In the genomic region with DNA sequence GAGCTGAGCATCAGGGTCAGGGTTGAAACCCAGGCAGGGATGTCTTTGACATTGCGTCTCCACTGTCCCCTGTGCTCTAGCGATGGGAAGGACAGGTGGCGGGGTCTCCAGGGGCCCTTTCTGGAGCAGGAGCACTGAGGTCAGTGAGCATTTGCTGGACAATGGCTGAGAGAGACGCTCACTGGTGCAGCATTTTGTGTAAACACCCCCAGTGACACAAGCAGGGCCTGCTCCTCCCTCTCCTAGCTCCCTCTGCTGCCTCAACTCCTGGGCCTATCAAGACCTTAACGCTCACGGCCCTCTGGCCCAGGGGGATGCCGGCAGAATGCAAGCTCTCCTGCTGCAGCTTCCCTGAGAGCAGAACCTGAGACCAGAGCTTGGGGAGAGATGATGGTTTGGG, we compare ENCODE assay signal across 23 cellular contexts. TPM values are rescaled to one million over a fixed set of nuclear protein-coding genes. Genes with fewer than 3 reads are reported as not detected.
A peak's percentile ranks its signal among the peaks of the same experiment; 100 is the strongest.
DNase-seq lines count a peak whose midpoint lies in the region; ATAC-seq lines count a peak whose summit lies in the region.
"Had no signal": no experiment of that assay in that cellular context is flagged by ENCODE, and none has a peak within 500 bp of the region (broad histone marks: within the 10 kb centered on the region; RNA-seq: fewer than 3 reads in every experiment).

No MANE protein-coding gene starts in this region.

- no peaks in the 10 kb centered on the region for H3K27me3 Mint-ChIP-seq in activated T-helper 17 cell treated with anti-CD3 and anti-CD28 coated beads, Interleukin-2, amount 50 U/mL, for 72 hours
- no peaks in the 10 kb centered on the region for H3K27me3 Mint-ChIP-seq in naive thymus-derived CD8-positive, alpha-beta T cell
- H3K27me3 Mint-ChIP-seq: CD8-positive, alpha-beta memory T cell had no signal

- H3K4me1 Mint-ChIP-seq in activated T-helper 17 cell treated with anti-CD3 and anti-CD28 coated beads, Interleukin-2, amount 50 U/mL, for 72 hours, result peaks cover 26% of the 10 kb centered on the region
- peaks cover 32 to 81% (median 64%) of the 10 kb centered on the region in 4 donors for H3K4me1 Mint-ChIP-seq in naive thymus-derived CD8-positive, alpha-beta T cell

- no peak overlapping the region for H3K4me3 Mint-ChIP-seq in activated T-helper 17 cell treated with anti-CD3 and anti-CD28 coated beads, Interleukin-2, amount 50 U/mL, for 72 hours
- peak overlapping the region in 2 of 10 donors; percentile 1 to 4 for H3K4me3 Mint-ChIP-seq in naive thymus-derived CD8-positive, alpha-beta T cell
- H3K4me3 Mint-ChIP-seq: CD8-positive, alpha-beta memory T cell; IgD-negative memory B cell had no signal

- no peak for ATAC-seq in activated T-helper 17 cell treated with anti-CD3 and anti-CD28 coated beads, Interleukin-2, amount 50 U/mL, for 72 hours (replicated peaks)
- ATAC-seq in naive thymus-derived CD8-positive, alpha-beta T cell, result no peak
- ATAC-seq in HG03432 (IDR thresholded peaks at IDR 0.05; ENCODE audit: unreplicated experiment), result no peak
- ATAC-seq: Right ventricle myocardium inferior had no signal

- POLR2A ChIA-PET in naive thymus-derived CD8-positive, alpha-beta T cell (lab: Charles Lee), result interaction anchor here (1.8 to 9.6 kb wide), 2 partner anchors 7 to 52 kb away, joined by 4 to 199 read pairs; a partner anchor contains a TSS

- H3K36me3 Mint-ChIP-seq in activated T-helper 17 cell treated with anti-CD3 and anti-CD28 coated beads, Interleukin-2, amount 50 U/mL, for 72 hours (ENCODE audit: low read depth), result no peaks in the 10 kb centered on the region
- no peaks in the 10 kb centered on the region for H3K36me3 Mint-ChIP-seq in naive thymus-derived CD8-positive, alpha-beta T cell
- H3K36me3 Mint-ChIP-seq: IgD-negative memory B cell had no signal

- H3K27ac Mint-ChIP-seq in activated T-helper 17 cell treated with anti-CD3 and anti-CD28 coated beads, Interleukin-2, amount 50 U/mL, for 72 hours, result peak overlapping the region; percentile 42
- H3K27ac Mint-ChIP-seq in naive thymus-derived CD8-positive, alpha-beta T cell, result peak overlapping the region in 9 of 10 donors; percentile 2 to 91 (median 66)
- H3K27ac Mint-ChIP-seq: IgD-negative memory B cell had no signal

- DNase-seq in NCI-H69 (lab: John Stamatoyannopoulos, UW), result peak; percentile 23
- no peak for DNase-seq in naive thymus-derived CD8-positive, alpha-beta T cell
- no peak for DNase-seq in DMS79 (lab: John Stamatoyannopoulos, UW)
- no peak for DNase-seq in HT-29 (ENCODE audit: low spot score)
- DNase-seq in nucleus accumbens (lab: John Stamatoyannopoulos, UW), result no peak
- DNase-seq: Calu3; CD8-positive, alpha-beta memory T cell; DMS153; GOT3; HCEC 1CT; Karpas-422; NCI-H1694; NCI-H2081 treated with DMSO at 0.1 percent for 48 hours; NCI-H446; OCI-M1 had no signal

- H3K9me3 Mint-ChIP-seq in activated T-helper 17 cell treated with anti-CD3 and anti-CD28 coated beads, Interleukin-2, amount 50 U/mL, for 72 hours, result no peaks in the 10 kb centered on the region
- H3K9me3 Mint-ChIP-seq in naive thymus-derived CD8-positive, alpha-beta T cell, result no peaks in the 10 kb centered on the region
- H3K9me3 Mint-ChIP-seq: CD8-positive, alpha-beta memory T cell; IgD-negative memory B cell had no signal

RNA-seq across cellular contexts. Expression of a gene that starts 17.4 kb away (rescaled TPM):
- under 1 TPM in 1 of 2 donors, not detected in 1; 0.21 TPM for total RNA-seq in activated T-helper 17 cell treated with anti-CD3 and anti-CD28 coated beads, Interleukin-2, amount 50 U/mL, for 72 hours
- total RNA-seq in naive thymus-derived CD8-positive, alpha-beta T cell, result under 1 TPM; 0.52 to 0.77 TPM
- polyA plus RNA-seq in naive thymus-derived CD8-positive, alpha-beta T cell, result not detected
- total RNA-seq in HT-29 (2014; rRNA removed; shearing (Covaris generic)), result not detected in 2 replicates
- total RNA-seq: Calu3, M059J had no signal
- polyA plus RNA-seq: IgD-negative memory B cell had no signal

RNA-seq across cellular contexts. Expression of a gene that starts 36.7 kb away (rescaled TPM):
- total RNA-seq in activated T-helper 17 cell treated with anti-CD3 and anti-CD28 coated beads, Interleukin-2, amount 50 U/mL, for 72 hours, result 1 to 10 TPM in 1 of 2 donors, under 1 TPM in 1; 0.74 to 1.4 TPM
- 1 to 10 TPM in 1 of 2 experiments, under 1 TPM in 1; 0.94 to 1.5 TPM for total RNA-seq in naive thymus-derived CD8-positive, alpha-beta T cell
- under 1 TPM; 0.44 to 0.84 (median 0.81) TPM for polyA plus RNA-seq in naive thymus-derived CD8-positive, alpha-beta T cell
- 3.5 TPM in 2 replicates for total RNA-seq in HT-29 (2014; rRNA removed; shearing (Covaris generic))

RNA-seq across cellular contexts. Expression of a gene that starts 52.2 kb away (rescaled TPM):
- total RNA-seq in activated T-helper 17 cell treated with anti-CD3 and anti-CD28 coated beads, Interleukin-2, amount 50 U/mL, for 72 hours, result not detected
- not detected for total RNA-seq in naive thymus-derived CD8-positive, alpha-beta T cell
- under 1 TPM in 1 of 3 donors, not detected in 2; 0.06 TPM for polyA plus RNA-seq in naive thymus-derived CD8-positive, alpha-beta T cell
- total RNA-seq in HT-29 (2014; rRNA removed; shearing (Covaris generic)), result not detected in 2 replicates
- total RNA-seq: Calu3; CD8-positive, alpha-beta memory T cell; Daoy; M059J; SJSA1 had no signal
- polyA plus RNA-seq: BJ; CD8-positive, alpha-beta memory T cell; IgD-negative memory B cell had no signal
